In genomic region chr14:38255673-38256357, GRCh38 we compare ENCODE assay signal across 8 cellular contexts.
A peak's percentile ranks its signal among the peaks of the same experiment; 100 is the strongest.
DNase-seq lines count a peak whose midpoint lies in the region; ATAC-seq lines count a peak whose summit lies in the region.

Gene CLEC14A, minus strand, starts transcription at chr14:38256093. Its CDS starts 71 bp downstream, at chr14:38256022.

- DNase-seq in skeletal muscle cell (ENCODE audit: low read depth) = no peak
- DNase-seq in NK-92 treated with Interleukin-12 subunit alpha and Interleukin-12 subunit beta, amount 100 ng/mL, for 24 hours (lab: John Stamatoyannopoulos, UW) = no peak
- DNase-seq in GM19240 (ENCODE audit: insufficient read length, low spot score) = no peak
- DNase-seq in AML-193 (lab: John Stamatoyannopoulos, UW) = no peak

- H3K27me3 ChIP-seq in iPS-15b (ENCODE audit: control insufficient read depth, insufficient read depth, low read length) = peaks cover 77% of the 10 kb centered on the region

- H3K4me3 ChIP-seq in iPS-15b (ENCODE audit: low read depth, low read length) (peak within 1 kb of the TSS; percentile 61), skeletal muscle cell (ENCODE audit: low read depth, low read length) (peak within 1 kb of the TSS; percentile 32)

- no peak within 1 kb of the TSS for H3K9ac ChIP-seq in iPS-15b (ENCODE audit: low read depth, low read length)

- H3K36me3 ChIP-seq in iPS-15b (ENCODE audit: control insufficient read depth, insufficient read depth, low read length) = no peaks in the 10 kb centered on the region

- H3K27ac ChIP-seq in angular gyrus (ENCODE audit: low read depth, low read length) = peak within 1 kb of the TSS; percentile 11

- no peaks in the 10 kb centered on the region for H3K9me3 ChIP-seq in iPS-15b (ENCODE audit: control insufficient read depth, insufficient read depth, low read length)

- ATAC-seq in GM19463 (IDR thresholded peaks at IDR 0.05; ENCODE audit: unreplicated experiment) = peak; percentile 45
- no peak for ATAC-seq in GM21367 (IDR thresholded peaks at IDR 0.05; ENCODE audit: unreplicated experiment)

- peaks cover 3% of the 10 kb centered on the region for H3K4me1 ChIP-seq in iPS-15b (ENCODE audit: control insufficient read depth, insufficient read depth, low read length)
